Comparison of ENCODE assay signal across 34 cellular contexts in genomic region chr16:55621771-55622170, GRCh38. TPM values are rescaled to one million over a fixed set of nuclear protein-coding genes. Genes with fewer than 3 reads are reported as not detected.
"Had no signal": no experiment of that assay in that cellular context is flagged by ENCODE, and none has a peak within 500 bp of the region (broad histone marks: within the 10 kb centered on the region; RNA-seq: fewer than 3 reads in every experiment).

No MANE protein-coding gene starts in this region.

- ATAC-seq: activated CD4-positive, CD25-positive, alpha-beta regulatory T cell treated with anti-CD3 and anti-CD28 coated beads, Interleukin-2, amount 50 U/mL, for 24 hours; activated CD8-positive, alpha-beta memory T cell treated with anti-CD3 and anti-CD28 coated beads, Interleukin-2, amount 10 ng/mL, durations not matched to agents 7 days and 5 days; activated CD8-positive, alpha-beta T cell treated with anti-CD3 and anti-CD28 coated beads, Interleukin-2, amount 10 ng/mL, durations not matched to agents 7 days and 5 days; effector memory CD8-positive, alpha-beta T cell; foreskin keratinocyte; gastrocnemius medialis; T-helper 17 cell had no signal

- H3K4me3 Mint-ChIP-seq: activated B cell treated with CpG ODN at 0.5 μM for 24 hours; activated CD4-positive, alpha-beta memory T cell treated with anti-CD3 and anti-CD28 coated beads for 36 hours; activated CD4-positive, alpha-beta T cell treated with anti-CD3 and anti-CD28 coated beads, Interleukin-2, amount 10 ng/mL, durations not matched to agents 24 days and 14 days; activated CD8-positive, alpha-beta memory T cell treated with anti-CD3 and anti-CD28 coated beads, Interleukin-2, amount 10 ng/mL, durations not matched to agents 7 days and 5 days; activated CD8-positive, alpha-beta T cell treated with anti-CD3 and anti-CD28 coated beads, Interleukin-2, amount 10 ng/mL, durations not matched to agents 7 days and 5 days; activated naive CD4-positive, alpha-beta T cell treated with anti-CD3 and anti-CD28 coated beads, Interleukin-2, amount 10 ng/mL, durations not matched to agents 7 days and 5 days; activated naive CD8-positive, alpha-beta T cell; activated T-helper 1 cell treated with anti-CD3 and anti-CD28 coated beads, Interleukin-12 subunit alpha, Interleukin-12 subunit beta, Interleukin-2, Interleukin-4 antibody, amounts not matched to agents 30 ng/mL and 10 ng/mL and 1 ng/mL, durations not matched to agents 14 hours and 24 hours and 36 hours; effector memory CD8-positive, alpha-beta T cell; T-helper 17 cell; T-helper 2 cell treated with Interferon-gamma antibody and Interleukin-4, amounts not matched to agents 5 μg/mL and 100 μg/mL, for 36 hours had no signal

- H3K27me3 Mint-ChIP-seq: activated B cell treated with CpG ODN at 0.5 μM for 24 hours; activated CD4-positive, alpha-beta T cell treated with anti-CD3 and anti-CD28 coated beads, Interleukin-2, amount 10 ng/mL, durations not matched to agents 24 days and 14 days; activated CD8-positive, alpha-beta memory T cell treated with anti-CD3 and anti-CD28 coated beads, Interleukin-2, amount 10 ng/mL, durations not matched to agents 7 days and 5 days; activated naive CD4-positive, alpha-beta T cell treated with anti-CD3 and anti-CD28 coated beads, Interleukin-2, amount 10 ng/mL, durations not matched to agents 7 days and 5 days; T-helper 17 cell had no signal

- H3K4me3 ChIP-seq: esophagus muscularis mucosa, gastrocnemius medialis had no signal

- H3K36me3 ChIP-seq: esophagus muscularis mucosa, gastrocnemius medialis, WERI-Rb-1 had no signal

- H3K36me3 Mint-ChIP-seq: activated CD4-positive, alpha-beta memory T cell treated with anti-CD3 and anti-CD28 coated beads for 36 hours; activated naive CD4-positive, alpha-beta T cell treated with anti-CD3 and anti-CD28 coated beads, Interleukin-2, amount 10 ng/mL, durations not matched to agents 7 days and 5 days; activated naive CD8-positive, alpha-beta T cell had no signal

- H3K27ac ChIP-seq: esophagus muscularis mucosa, foreskin keratinocyte, gastrocnemius medialis, WERI-Rb-1 had no signal

- DNase-seq: activated B cell treated with CpG ODN at 0.5 μM for 24 hours; activated CD4-positive, alpha-beta memory T cell treated with anti-CD3 and anti-CD28 coated beads for 36 hours; activated CD4-positive, alpha-beta T cell treated with anti-CD3 and anti-CD28 coated beads, Interleukin-2, amount 10 ng/mL, durations not matched to agents 24 days and 14 days; activated CD8-positive, alpha-beta memory T cell treated with anti-CD3 and anti-CD28 coated beads, Interleukin-2, amount 10 ng/mL, durations not matched to agents 7 days and 5 days; activated CD8-positive, alpha-beta memory T cell treated with anti-CD3 and anti-CD28 coated beads, Interleukin-2, amount 50 U/mL, for 4 hours; activated CD8-positive, alpha-beta T cell treated with anti-CD3 and anti-CD28 coated beads, Interleukin-2, amount 10 ng/mL, durations not matched to agents 7 days and 5 days; activated effector memory CD4-positive, alpha-beta T cell treated with anti-CD3 and anti-CD28 coated beads, Interleukin-2, amount 50 U/mL, for 16 hours; activated naive CD4-positive, alpha-beta T cell treated with anti-CD3 and anti-CD28 coated beads, Interleukin-2, amount 10 ng/mL, durations not matched to agents 7 days and 5 days; activated T-cell treated with anti-CD3 and anti-CD28 coated beads, Interleukin-2, amount 50 U/mL, for 1 hour; activated T-cell treated with anti-CD3 and anti-CD28 coated beads, Interleukin-2, amount 50 U/mL, for 48 hours; amniotic stem cell; anterior cingulate cortex; caudate nucleus; cortex of kidney; dermis blood vessel endothelial cell; effector CD4-positive, alpha-beta T cell; effector memory CD8-positive, alpha-beta T cell; erythroblast; foreskin keratinocyte; gastrocnemius medialis; glutamatergic neuron; T-helper 1 cell; T-helper 17 cell; T1000; WERI-Rb-1 had no signal

- H3K27me3 ChIP-seq: esophagus muscularis mucosa, gastrocnemius medialis had no signal

- H3K4me1 ChIP-seq: esophagus muscularis mucosa, foreskin keratinocyte, gastrocnemius medialis had no signal

- H3K4me1 Mint-ChIP-seq: activated B cell treated with CpG ODN at 0.5 μM for 24 hours; activated CD4-positive, alpha-beta T cell treated with anti-CD3 and anti-CD28 coated beads, Interleukin-2, amount 10 ng/mL, durations not matched to agents 24 days and 14 days; activated naive CD4-positive, alpha-beta T cell treated with anti-CD3 and anti-CD28 coated beads, Interleukin-2, amount 10 ng/mL, durations not matched to agents 7 days and 5 days; T-helper 17 cell had no signal

- H3K9me3 ChIP-seq: esophagus muscularis mucosa, gastrocnemius medialis had no signal

- FAIRE-seq: astrocyte had no signal

- H3K27ac Mint-ChIP-seq: activated B cell treated with CpG ODN at 0.5 μM for 24 hours; activated CD4-positive, alpha-beta memory T cell treated with anti-CD3 and anti-CD28 coated beads for 36 hours; activated CD4-positive, alpha-beta T cell treated with anti-CD3 and anti-CD28 coated beads, Interleukin-2, amount 10 ng/mL, durations not matched to agents 24 days and 14 days; activated CD8-positive, alpha-beta memory T cell treated with anti-CD3 and anti-CD28 coated beads, Interleukin-2, amount 10 ng/mL, durations not matched to agents 7 days and 5 days; activated CD8-positive, alpha-beta T cell treated with anti-CD3 and anti-CD28 coated beads, Interleukin-2, amount 10 ng/mL, durations not matched to agents 7 days and 5 days; activated naive CD4-positive, alpha-beta T cell treated with anti-CD3 and anti-CD28 coated beads, Interleukin-2, amount 10 ng/mL, durations not matched to agents 7 days and 5 days; activated naive CD8-positive, alpha-beta T cell; activated T-helper 1 cell treated with anti-CD3 and anti-CD28 coated beads, Interleukin-12 subunit alpha, Interleukin-12 subunit beta, Interleukin-2, Interleukin-4 antibody, amounts not matched to agents 30 ng/mL and 10 ng/mL and 1 ng/mL, durations not matched to agents 14 hours and 24 hours and 36 hours; activated T-helper 2 cell treated with anti-CD3 and anti-CD28 coated beads, Interferon-gamma antibody, Interleukin-2, Interleukin-4, amounts not matched to agents 10 μg/mL and 5 μg/mL and 100 μg/mL, durations not matched to agents 14 hours and 24 hours and 36 hours; effector memory CD8-positive, alpha-beta T cell; T-helper 17 cell; T-helper 2 cell treated with Interferon-gamma antibody and Interleukin-4, amounts not matched to agents 5 μg/mL and 100 μg/mL, for 36 hours had no signal

- H3K9me3 Mint-ChIP-seq: activated naive CD4-positive, alpha-beta T cell treated with anti-CD3 and anti-CD28 coated beads, Interleukin-2, amount 10 ng/mL, durations not matched to agents 7 days and 5 days; activated T-helper 1 cell treated with anti-CD3 and anti-CD28 coated beads, Interleukin-12 subunit alpha, Interleukin-12 subunit beta, Interleukin-2, Interleukin-4 antibody, amounts not matched to agents 30 ng/mL and 10 ng/mL and 1 ng/mL, durations not matched to agents 14 hours and 24 hours and 36 hours; activated T-helper 2 cell treated with anti-CD3 and anti-CD28 coated beads, Interferon-gamma antibody, Interleukin-2, Interleukin-4, amounts not matched to agents 10 μg/mL and 5 μg/mL and 100 μg/mL, durations not matched to agents 14 hours and 24 hours and 36 hours; T-helper 2 cell treated with Interferon-gamma antibody and Interleukin-4, amounts not matched to agents 5 μg/mL and 100 μg/mL, for 36 hours had no signal

RNA-seq across cellular contexts. Expression of gene SLC6A2, which starts 34.0 kb away (rescaled TPM):
- total RNA-seq: activated B cell treated with CpG ODN at 0.5 μM for 24 hours; activated CD4-positive, alpha-beta memory T cell treated with anti-CD3 and anti-CD28 coated beads for 36 hours; activated CD4-positive, alpha-beta T cell treated with anti-CD3 and anti-CD28 coated beads, Interleukin-2, amount 10 ng/mL, durations not matched to agents 24 days and 14 days; activated CD8-positive, alpha-beta memory T cell treated with anti-CD3 and anti-CD28 coated beads for 36 hours; activated CD8-positive, alpha-beta memory T cell treated with anti-CD3 and anti-CD28 coated beads, Interleukin-2, amount 10 ng/mL, durations not matched to agents 7 days and 5 days; activated CD8-positive, alpha-beta T cell treated with anti-CD3 and anti-CD28 coated beads, Interleukin-2, amount 10 ng/mL, durations not matched to agents 7 days and 5 days; activated T-helper 1 cell treated with anti-CD3 and anti-CD28 coated beads, Interleukin-12 subunit alpha, Interleukin-12 subunit beta, Interleukin-2, Interleukin-4 antibody, amounts not matched to agents 30 ng/mL and 10 ng/mL and 1 ng/mL, durations not matched to agents 14 hours and 24 hours and 36 hours; activated T-helper 2 cell treated with anti-CD3 and anti-CD28 coated beads, Interferon-gamma antibody, Interleukin-2, Interleukin-4, amounts not matched to agents 10 μg/mL and 5 μg/mL and 100 μg/mL, durations not matched to agents 14 hours and 24 hours and 36 hours; astrocyte; chondrocyte; dermis blood vessel endothelial cell; gastrocnemius medialis; T-helper 17 cell had no signal

RNA-seq across cellular contexts. Expression of gene CAPNS2, which starts 55.3 kb away (rescaled TPM):
- total RNA-seq: activated B cell treated with CpG ODN at 0.5 μM for 24 hours; activated CD4-positive, alpha-beta memory T cell treated with anti-CD3 and anti-CD28 coated beads for 36 hours; activated CD4-positive, alpha-beta T cell treated with anti-CD3 and anti-CD28 coated beads, Interleukin-2, amount 10 ng/mL, durations not matched to agents 24 days and 14 days; activated CD8-positive, alpha-beta memory T cell treated with anti-CD3 and anti-CD28 coated beads for 36 hours; activated CD8-positive, alpha-beta memory T cell treated with anti-CD3 and anti-CD28 coated beads, Interleukin-2, amount 10 ng/mL, durations not matched to agents 7 days and 5 days; activated CD8-positive, alpha-beta T cell treated with anti-CD3 and anti-CD28 coated beads, Interleukin-2, amount 10 ng/mL, durations not matched to agents 7 days and 5 days; activated T-helper 1 cell treated with anti-CD3 and anti-CD28 coated beads, Interleukin-12 subunit alpha, Interleukin-12 subunit beta, Interleukin-2, Interleukin-4 antibody, amounts not matched to agents 30 ng/mL and 10 ng/mL and 1 ng/mL, durations not matched to agents 14 hours and 24 hours and 36 hours; activated T-helper 2 cell treated with anti-CD3 and anti-CD28 coated beads, Interferon-gamma antibody, Interleukin-2, Interleukin-4, amounts not matched to agents 10 μg/mL and 5 μg/mL and 100 μg/mL, durations not matched to agents 14 hours and 24 hours and 36 hours; gastrocnemius medialis; T-helper 17 cell had no signal
